7 cellular contexts compared by ENCODE assay signal in genomic region chr11:14237333-14237988, GRCh38.
DNase-seq lines count a peak whose midpoint lies in the region; ATAC-seq and TF ChIP-seq lines count a peak whose summit lies in the region.

No MANE protein-coding gene starts in this region.

- H3K36me3 ChIP-seq in MM.1S (replicated peaks; ENCODE audit: insufficient read depth, low read length) (no peaks in the 10 kb centered on the region), vagina (no peaks in the 10 kb centered on the region)

- DNase-seq in MM.1S (peak; percentile 84), natural killer cell (no peak), mucosa of gallbladder (ENCODE audit: low spot score) (no peak), vagina (ENCODE audit: extremely low spot score in 2 of 2) (no peak), SW 1271 (lab: John Stamatoyannopoulos, UW) (no peak)

- H3K4me1 ChIP-seq in MM.1S (ENCODE audit: low read length): peaks cover 18% of the 10 kb centered on the region
- H3K4me1 ChIP-seq in vagina: no peaks in the 10 kb centered on the region

- ATAC-seq in GM19023 (IDR thresholded peaks at IDR 0.05; ENCODE audit: unreplicated experiment) (peak; percentile 91), HG02610 (IDR thresholded peaks at IDR 0.05; ENCODE audit: unreplicated experiment) (peak; percentile 92), natural killer cell (peak; percentile 26 to 51 (median 40))

- peaks cover 15 to 21% of the 10 kb centered on the region in 2 donors for H3K27me3 Mint-ChIP-seq in natural killer cell (ENCODE audit: low read depth in 2 of 2)

- no peaks in the 10 kb centered on the region for H3K79me2 ChIP-seq in MM.1S (ENCODE audit: low read length)

- no peaks in the 10 kb centered on the region for H3K36me3 Mint-ChIP-seq in natural killer cell

- no peak for TF ChIP-seq POLR2A in vagina (IDR thresholded peaks at IDR 0.05)

- no peak for TF ChIP-seq CTCF in MM.1S (IDR thresholded peaks at IDR 0.05; ENCODE audit: low read length)
- no peak for TF ChIP-seq CTCF in natural killer cell (IDR thresholded peaks at IDR 0.05)
- TF ChIP-seq CTCF in vagina (IDR thresholded peaks at IDR 0.05): no peak

- H3K27me3 ChIP-seq in MM.1S (replicated peaks; ENCODE audit: insufficient read depth, low read length): no peaks in the 10 kb centered on the region
- H3K27me3 ChIP-seq in vagina: no peaks in the 10 kb centered on the region

- H3K9me3 Mint-ChIP-seq in natural killer cell: no peaks in the 10 kb centered on the region

- H3K27ac ChIP-seq in MM.1S (ENCODE audit: low read length) (peak overlapping the region; percentile 35; the same call in 1 of the 2 replicates), vagina (no peak overlapping the region)

- H3K9me3 ChIP-seq in MM.1S (replicated peaks; ENCODE audit: insufficient read depth, low read length): no peaks in the 10 kb centered on the region
- no peaks in the 10 kb centered on the region for H3K9me3 ChIP-seq in vagina

- no peak overlapping the region for H3K27ac Mint-ChIP-seq in natural killer cell

- intact Hi-C loops in natural killer cell (cut with micrococcal nuclease): no loop called here
- intact Hi-C loops in vagina (cut with DNase I): no loop called here

- H3F3A ChIP-seq in MM.1S (ENCODE audit: insufficient read depth, low read length): peaks cover 15% of the 10 kb centered on the region; the same call in 1 of the 2 replicates

- H3K4me3 ChIP-seq in MM.1S (ENCODE audit: low read length) (peak overlapping the region; percentile 19; the same call in 1 of the 2 replicates), vagina (no peak overlapping the region)

- peak overlapping the region; percentile 25 for H2AFZ ChIP-seq in MM.1S (ENCODE audit: low read length)

- no peaks in the 10 kb centered on the region for H3K9me2 ChIP-seq in MM.1S (replicated peaks; ENCODE audit: insufficient read depth, low read length)

- H3K9ac ChIP-seq in MM.1S (ENCODE audit: low read length): no peak overlapping the region

- H3K4me3 Mint-ChIP-seq in natural killer cell: no peak overlapping the region

- H3K4me1 Mint-ChIP-seq in natural killer cell: no peaks in the 10 kb centered on the region

- H4K20me1 ChIP-seq in MM.1S (ENCODE audit: insufficient read depth, low read length): no peaks in the 10 kb centered on the region

- peak overlapping the region; percentile 55 for H3K4me2 ChIP-seq in MM.1S (ENCODE audit: low read depth, low read length)

Comparison
In these comparisons a context has a peak if more than half of its experiments do, and no peak if none do; other contexts are left out.
1. ATAC-seq: peak in every context shown above with its lines; median percentile 92 in HG02610; 91 in GM19023; 40 in natural killer cell.